ENCODE assay signal across 8 cellular contexts in the genomic region with DNA sequence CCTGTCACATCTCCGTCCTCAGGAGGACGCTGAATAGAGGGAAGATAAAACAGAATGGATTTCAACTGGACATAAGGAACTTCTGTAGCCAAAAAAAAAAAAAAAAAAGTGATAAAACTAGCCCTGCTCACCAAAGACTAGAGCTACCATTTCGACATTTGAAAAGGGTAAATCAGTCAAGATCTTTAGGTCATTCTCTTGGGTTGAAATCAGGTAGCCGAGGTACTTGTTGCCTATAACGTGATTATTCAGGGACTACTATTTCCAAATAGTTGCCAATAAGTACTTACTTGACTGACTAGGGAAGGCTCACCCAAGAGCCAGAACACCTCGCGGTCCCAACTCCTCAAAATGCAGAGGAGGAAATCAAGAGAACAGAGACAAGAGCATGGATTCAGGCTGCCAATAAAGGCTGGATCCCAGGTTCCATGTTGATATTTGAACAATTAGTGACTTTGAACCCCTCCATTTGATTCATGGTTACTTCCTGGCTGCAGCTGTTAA. TPM values are rescaled to one million over a fixed set of nuclear protein-coding genes. Genes with fewer than 3 reads are reported as not detected.
DNase-seq lines count a peak whose midpoint lies in the region; ATAC-seq and TF ChIP-seq lines count a peak whose summit lies in the region.

No MANE protein-coding gene starts in this region.

- H3K4me3 ChIP-seq in GM23248, result peak overlapping the region; percentile 84
- H3K4me3 ChIP-seq in fibroblast of the aortic adventitia (ENCODE audit: low read depth, low read length), result peak overlapping the region; percentile 81
- peak overlapping the region; percentile 83 for H3K4me3 ChIP-seq in skeletal muscle satellite cell (ENCODE audit: low read length)

- H3K9me2 ChIP-seq in GM23248 (ENCODE audit: insufficient read depth), result no peaks in the 10 kb centered on the region

- H3K9ac ChIP-seq in GM23248 (peak overlapping the region; percentile 98), skeletal muscle satellite cell (ENCODE audit: low read depth, low read length) (peak overlapping the region; percentile 98)

- ATAC-seq in T-helper 17 cell, result no peak
- no peak for ATAC-seq in HG03354 (IDR thresholded peaks at IDR 0.05; ENCODE audit: poor library complexity, severe bottlenecking, unreplicated experiment)

- H3K4me1 ChIP-seq in GM23248 (ENCODE audit: insufficient read depth) (peaks cover 10% of the 10 kb centered on the region), skeletal muscle satellite cell (ENCODE audit: control insufficient read depth, insufficient read depth, low read length) (peaks cover 22% of the 10 kb centered on the region)

- H3K36me3 Mint-ChIP-seq in T-helper 17 cell (ENCODE audit: low read depth), result no peaks in the 10 kb centered on the region

- no peaks in the 10 kb centered on the region for H3K27me3 Mint-ChIP-seq in T-helper 17 cell

- no peak for DNase-seq in GM23248
- no peak for DNase-seq in T-helper 17 cell
- DNase-seq in fibroblast of the aortic adventitia (ENCODE audit: low read depth), result no peak
- DNase-seq in medulla oblongata (ENCODE audit: extremely low spot score), result no peak
- no peak for DNase-seq in activated effector memory CD4-positive, alpha-beta T cell treated with anti-CD3 and anti-CD28 coated beads, Interleukin-2, amount 50 U/mL, for 16 hours
- DNase-seq in activated CD8-positive, alpha-beta memory T cell treated with anti-CD3 and anti-CD28 coated beads, Interleukin-2, amount 50 U/mL, for 48 hours, result no peak

- H3K4me1 Mint-ChIP-seq in T-helper 17 cell, result peaks cover 48% of the 10 kb centered on the region

- no peak overlapping the region for H2AFZ ChIP-seq in GM23248

- H3K4me2 ChIP-seq in GM23248 (ENCODE audit: unreplicated experiment), result peak overlapping the region; percentile 96
- peak overlapping the region; percentile 96 for H3K4me2 ChIP-seq in skeletal muscle satellite cell (ENCODE audit: low read length)

- peaks cover 12% of the 10 kb centered on the region; the same call in 1 of the 2 replicates for H3F3A ChIP-seq in GM23248 (ENCODE audit: insufficient read depth)

- H3K36me3 ChIP-seq in GM23248 (ENCODE audit: low read depth) (no peaks in the 10 kb centered on the region; the same call in 1 of the 2 replicates), skeletal muscle satellite cell (ENCODE audit: insufficient read depth, low read length) (no peaks in the 10 kb centered on the region)

- 55 to 58% methylated on average over 7 of the region's 7 CpGs for WGBS in GM23248 (ENCODE audit: low coverage in 1 of 2, low lambda C conversion rate in 2 of 2, missing lambda C conversion rate in 2 of 2), 2 experiments

- H4K20me1 ChIP-seq in GM23248 (ENCODE audit: insufficient read depth), result peaks cover 35% of the 10 kb centered on the region

- H3K9me3 ChIP-seq in GM23248 (ENCODE audit: low read depth) (no peaks in the 10 kb centered on the region), T-helper 17 cell (ENCODE audit: control insufficient read depth, low read length, poor library complexity, severe bottlenecking) (no peaks in the 10 kb centered on the region), skeletal muscle satellite cell (replicated peaks; ENCODE audit: low read length) (no peaks in the 10 kb centered on the region)

- in situ Hi-C loops in GM23248 (cut with MboI), result no loop called here

- H3K27ac ChIP-seq in GM23248, result peak overlapping the region; percentile 96

- peak overlapping the region; percentile 89 for H3K27ac Mint-ChIP-seq in T-helper 17 cell

- H3K4me3 Mint-ChIP-seq in T-helper 17 cell, result peak overlapping the region; percentile 97

- H3K27me3 ChIP-seq in GM23248 (replicated peaks; ENCODE audit: insufficient read depth) (no peaks in the 10 kb centered on the region), skeletal muscle satellite cell (ENCODE audit: control insufficient read depth, insufficient read depth, low read length) (no peaks in the 10 kb centered on the region)

- no peak for TF ChIP-seq CTCF in fibroblast of the aortic adventitia (IDR thresholded peaks at IDR 0.05; ENCODE audit: insufficient read depth, low read length)

- H3K79me2 ChIP-seq in GM23248 (ENCODE audit: insufficient read depth), result peaks cover 63% of the 10 kb centered on the region

RNA-seq across cellular contexts. Expression of a gene that starts 2.0 kb away (rescaled TPM):
- total RNA-seq in GM23248 (2014; rRNA removed; shearing (Covaris generic)), result 86.4 and 91.4 TPM in 2 replicates
- 226 and 235 TPM in 2 replicates for polyA plus RNA-seq in GM23248 (2016; fragmentation: Nextera tagmentation; extraction: Ambion mirVana)
- 10 to 100 TPM; 62.5 to 71.1 TPM for total RNA-seq in T-helper 17 cell
- total RNA-seq in fibroblast of the aortic adventitia (ENCODE audit: low replicate concordance), result 98.8 and 173 TPM in 2 replicates
- 46.1 and 54.4 TPM in 2 replicates for total RNA-seq in skeletal muscle satellite cell (2012; rRNA removed)
